8 cellular contexts compared by ENCODE assay signal in genomic region chr5:71447218-71447808, GRCh38.
DNase-seq lines count a peak whose midpoint lies in the region; ATAC-seq, FAIRE-seq and TF ChIP-seq lines count a peak whose summit lies in the region.
"Not testable (repeated sequence)": the region's sequence is repeated elsewhere in the genome, so short reads cannot be mapped to it uniquely, and the experiment has no call there.

No MANE protein-coding gene starts in this region.

- in situ Hi-C loops in astrocyte of the cerebellum (cut with HindIII; ENCODE audit: low sequenced_read_pairs), result not testable (repeated sequence)

- not testable (repeated sequence) for H3K4me3 ChIP-seq in astrocyte of the cerebellum (ENCODE audit: low read depth, low read length)

- FAIRE-seq in TTC549 (lab: Jason Lieb, UNC), result peak; percentile 85

- peak; percentile 48 for TF ChIP-seq CTCF in astrocyte of the cerebellum (IDR thresholded peaks at IDR 0.05; ENCODE audit: low read depth, low read length, missing control alignments)

- ATAC-seq in GM19025 (IDR thresholded peaks at IDR 0.05; ENCODE audit: low read depth, unreplicated experiment) (peak; percentile 84), HG03108 (IDR thresholded peaks at IDR 0.05; ENCODE audit: unreplicated experiment) (peak; percentile 80)

- DNase-seq in Ammon's horn (ENCODE audit: low spot score), result peak; percentile 65
- peak; percentile 9 for DNase-seq in NCI-H2171 (lab: John Stamatoyannopoulos, UW)
- peak; percentile 12 for DNase-seq in astrocyte of the cerebellum (ENCODE audit: low read depth)
- peak; percentile 3 to 42 for DNase-seq in hippocampal formation (lab: John Stamatoyannopoulos, UW)
- peak; percentile 29 for DNase-seq in stimulated activated CD4-positive, alpha-beta T cell treated with anti-CD3 and anti-CD28 coated beads, Interleukin-12 subunit alpha, Interleukin-12 subunit beta, amount 100 ng/mL, for 4 hours

Comparison
In these comparisons a context has a peak if more than half of its experiments do, and no peak if none do; other contexts are left out.
1. DNase-seq: peak in every context shown above with its lines; median percentile 65 in Ammon's horn; 29 in stimulated activated CD4-positive, alpha-beta T cell treated with anti-CD3 and anti-CD28 coated beads, Interleukin-12 subunit alpha, Interleukin-12 subunit beta, amount 100 ng/mL, for 4 hours; 22 in hippocampal formation; 12 in astrocyte of the cerebellum; 9 in NCI-H2171.